8 cellular contexts compared by ENCODE assay signal in genomic region chr7:4610768-4611467, GRCh38.
A peak's percentile ranks its signal among the peaks of the same experiment; 100 is the strongest.
DNase-seq lines count a peak whose midpoint lies in the region; ATAC-seq and TF ChIP-seq lines count a peak whose summit lies in the region.

No MANE protein-coding gene starts in this region.

- H3K4me1 Mint-ChIP-seq in natural killer cell: peaks cover 6 to 14% of the 10 kb centered on the region in 2 donors

- ATAC-seq in HG03521 (IDR thresholded peaks at IDR 0.05; ENCODE audit: unreplicated experiment) (peak; percentile 54), esophagus mucosa (peak; percentile 71), natural killer cell (peak; percentile 71 to 89 (median 86))

- peaks cover 0 to 10% (median 0%) of the 10 kb centered on the region in 4 donors for H3K4me1 ChIP-seq in transverse colon

- H3K9me3 ChIP-seq in transverse colon: no peaks in the 10 kb centered on the region

- no peaks in the 10 kb centered on the region for H3K36me3 Mint-ChIP-seq in natural killer cell

- H3K27me3 Mint-ChIP-seq in natural killer cell (ENCODE audit: low read depth in 2 of 2): peaks cover 0 to 3% of the 10 kb centered on the region in 2 donors

- peaks cover under 1% of the 10 kb centered on the region for H3K27me3 ChIP-seq in transverse colon

- peak; percentile 79 for TF ChIP-seq CTCF in GM13977 (IDR thresholded peaks at IDR 0.05; ENCODE audit: extremely low read depth, insufficient read depth, missing control alignments)
- peak; percentile 77 for TF ChIP-seq CTCF in natural killer cell (IDR thresholded peaks at IDR 0.05)
- peak; percentile 77 to 92 (median 86) for TF ChIP-seq CTCF in transverse colon (IDR thresholded peaks at IDR 0.05)

- H3K9me3 Mint-ChIP-seq in natural killer cell: no peaks in the 10 kb centered on the region

- peak; percentile 82 for DNase-seq in A172 (ENCODE audit: low spot score)
- peak; percentile 76 for DNase-seq in GM13977 (ENCODE audit: low spot score)
- peak; percentile 46 to 66 for DNase-seq in NOMO-1 (lab: John Stamatoyannopoulos, UW; ENCODE audit: unreplicated experiment in 2 of 2)
- peak; percentile 18 to 24 for DNase-seq in activated CD8-positive, alpha-beta memory T cell treated with anti-CD3 and anti-CD28 coated beads for 4 hours (ENCODE audit: low read depth in 2 of 2)
- DNase-seq in natural killer cell: peak; percentile 25
- DNase-seq in transverse colon: peak; percentile 55

- H3K4me3 ChIP-seq in transverse colon: no peak overlapping the region

- in situ Hi-C loops in GM13977 (cut with MboI; ENCODE audit: low pct_unique_long_range_greater_than_20kb, low sequenced_read_pairs, unreplicated experiment) (loop anchor here (25.0 kb wide), 1 partner anchor 476 kb away; no protein-coding TSS in a partner anchor), transverse colon (cut with MboI; ENCODE audit: low pct_ligation_motif_present in 1 of 4, low pct_unique_long_range_greater_than_20kb in 1 of 4, low sequenced_read_pairs in 3 of 4) (loop anchor here in 3 of 4 donors (25.0 kb wide), 2 partner anchors 151 to 476 kb away; no protein-coding TSS in a partner anchor)

- H3K36me3 ChIP-seq in transverse colon: no peaks in the 10 kb centered on the region

- H3K4me3 Mint-ChIP-seq in natural killer cell: no peak overlapping the region

- TF ChIP-seq POLR2A in transverse colon (IDR thresholded peaks at IDR 0.05): no peak

- no peak for TF ChIP-seq EP300 in transverse colon (IDR thresholded peaks at IDR 0.05; ENCODE audit: low read depth)

- WGBS in transverse colon (ENCODE audit: low coverage in 1 of 2), 2 donors: 45 to 80% methylated on average over 3 to 8 of the region's 8 CpGs

- H3K27ac Mint-ChIP-seq in natural killer cell: no peak overlapping the region

- intact Hi-C loops in natural killer cell (cut with micrococcal nuclease) (loop anchor here (1.0 kb wide), 1 partner anchor 143 kb away; no protein-coding TSS in a partner anchor), transverse colon (cut with DNase I; ENCODE audit: low total_unique reads) (no loop called here)

- H3K27ac ChIP-seq in transverse colon: no peak overlapping the region

Comparison
In these comparisons a context has a peak if more than half of its experiments do, and no peak if none do; other contexts are left out.
1. DNase-seq: peak in every context shown above with its lines; median percentile 82 in A172; 76 in GM13977; 56 in NOMO-1; 55 in transverse colon; 25 in natural killer cell; 21 in activated CD8-positive, alpha-beta memory T cell treated with anti-CD3 and anti-CD28 coated beads for 4 hours.